Comparison of ENCODE assay signal across 17 cellular contexts in genomic region chr12:65946821-65947220, GRCh38.
DNase-seq lines count a peak whose midpoint lies in the region; ATAC-seq, FAIRE-seq and TF ChIP-seq lines count a peak whose summit lies in the region.
"Had no signal": no experiment of that assay in that cellular context is flagged by ENCODE, and none has a peak within 500 bp of the region (broad histone marks: within the 10 kb centered on the region; RNA-seq: fewer than 3 reads in every experiment).

No MANE protein-coding gene starts in this region.

- no TSS peak for BruUV-seq in MCF 10A (replicated peaks; lab: Mats Ljungman, UMichigan)

- H3K4me1 ChIP-seq in breast epithelium, result no peaks in the 10 kb centered on the region
- peaks cover 42% of the 10 kb centered on the region for H3K4me1 ChIP-seq in adipocyte (ENCODE audit: control insufficient read depth, insufficient read depth, low read length)
- H3K4me1 ChIP-seq in keratinocyte (ENCODE audit: control insufficient read depth, extremely low read depth, insufficient read depth, low read length), result peaks cover 87% of the 10 kb centered on the region
- H3K4me1 ChIP-seq in smooth muscle cell (ENCODE audit: low read depth), result peaks cover 25% of the 10 kb centered on the region
- H3K4me1 ChIP-seq in pancreas, result peaks cover 0 to 5% (median 0%) of the 10 kb centered on the region in 3 donors
- H3K4me1 ChIP-seq: BLaER1 had no signal

- peaks cover 53% of the 10 kb centered on the region for H3F3A ChIP-seq in smooth muscle cell (ENCODE audit: low read depth)

- peaks cover 30% of the 10 kb centered on the region for H3K79me2 ChIP-seq in keratinocyte (ENCODE audit: control insufficient read depth, insufficient read depth, low read length)
- peaks cover 33% of the 10 kb centered on the region for H3K79me2 ChIP-seq in smooth muscle cell (ENCODE audit: low read depth)

- intact Hi-C loops in MCF 10A (cut with micrococcal nuclease) (no loop called here), breast epithelium (cut with DNase I; ENCODE audit: low total_unique reads) (no loop called here), pancreas (cut with DNase I) (no loop called here)

- POLR2A ChIA-PET in MCF 10A (lab: Yijun Ruan, JAX), result interaction anchor here (0.6 to 3.5 kb wide), 9 partner anchors 9 to 1332 kb away, joined by 3 to 12 read pairs (median 4); no protein-coding TSS in a partner anchor
- POLR2A ChIA-PET in activated CD4-positive, alpha-beta T cell treated with anti-CD3 and anti-CD28 coated beads, Interleukin-2, amount 10 ng/mL, durations not matched to agents 7 days and 5 days (lab: Charles Lee), result no interaction called here

- peaks cover 2% of the 10 kb centered on the region for H3K9me1 ChIP-seq in keratinocyte (ENCODE audit: control insufficient read depth, extremely low read depth, insufficient read depth, low read length)

- TF ChIP-seq CTCF in MCF 10A (IDR thresholded peaks at IDR 0.05; ENCODE audit: unreplicated experiment) (no peak), breast epithelium (IDR thresholded peaks at IDR 0.05) (no peak), keratinocyte (optimal IDR thresholded peaks at IDR 0.05 in 1 of 3, IDR thresholded peaks at IDR 0.05 in 1 of 3, conservative IDR thresholded peaks at IDR 0.05 in 1 of 3; ENCODE audit: extremely low read depth in 1 of 3, insufficient read depth in 2 of 3, low read length in 3 of 3) (no peak), smooth muscle cell (IDR thresholded peaks at IDR 0.05; ENCODE audit: borderline replicate concordance, insufficient read depth, poor library complexity, severe bottlenecking) (no peak), pancreas (IDR thresholded peaks at IDR 0.05) (no peak)

- H3K9me3 ChIP-seq in breast epithelium (no peaks in the 10 kb centered on the region), adipocyte (ENCODE audit: control insufficient read depth, low read length) (no peaks in the 10 kb centered on the region), keratinocyte (ENCODE audit: control insufficient read depth, low read depth, low read length) (no peaks in the 10 kb centered on the region), smooth muscle cell (replicated peaks; ENCODE audit: low read depth) (no peaks in the 10 kb centered on the region), pancreas (no peaks in the 10 kb centered on the region)
- H3K9me3 ChIP-seq: BLaER1, HAP-1, SJCRH30 had no signal

- 63% methylated on average over 3 of the region's 3 CpGs for WGBS in smooth muscle cell (ENCODE audit: low lambda C conversion rate)
- 84 to 89% methylated on average over 3 of the region's 3 CpGs for WGBS in pancreas, 2 donors

- no peaks in the 10 kb centered on the region for H3K9me3 Mint-ChIP-seq in MCF 10A (ENCODE audit: unreplicated experiment)
- H3K9me3 Mint-ChIP-seq in activated CD4-positive, alpha-beta T cell treated with anti-CD3 and anti-CD28 coated beads, Interleukin-2, amount 10 ng/mL, durations not matched to agents 7 days and 5 days, result no peaks in the 10 kb centered on the region
- H3K9me3 Mint-ChIP-seq: CD8-positive, alpha-beta T cell had no signal

- no peaks in the 10 kb centered on the region for H3K27me3 Mint-ChIP-seq in MCF 10A (ENCODE audit: insufficient read depth, unreplicated experiment)
- H3K27me3 Mint-ChIP-seq in activated CD4-positive, alpha-beta T cell treated with anti-CD3 and anti-CD28 coated beads, Interleukin-2, amount 10 ng/mL, durations not matched to agents 7 days and 5 days, result peaks cover 6% of the 10 kb centered on the region

- H3K4me3 Mint-ChIP-seq in MCF 10A (ENCODE audit: unreplicated experiment), result no peak overlapping the region
- no peak overlapping the region for H3K4me3 Mint-ChIP-seq in activated CD4-positive, alpha-beta T cell treated with anti-CD3 and anti-CD28 coated beads, Interleukin-2, amount 10 ng/mL, durations not matched to agents 7 days and 5 days
- H3K4me3 Mint-ChIP-seq: CD8-positive, alpha-beta T cell had no signal

- H2AFZ ChIP-seq in keratinocyte (ENCODE audit: control insufficient read depth, low read length), result no peak overlapping the region
- no peak overlapping the region for H2AFZ ChIP-seq in smooth muscle cell (ENCODE audit: low read depth)

- H3K27ac ChIP-seq in breast epithelium (no peak overlapping the region), keratinocyte (ENCODE audit: control insufficient read depth, insufficient read depth, low read length) (peak overlapping the region; percentile 93), smooth muscle cell (ENCODE audit: low read depth) (peak overlapping the region; percentile 96), pancreas (no peak overlapping the region)
- H3K27ac ChIP-seq: BLaER1 had no signal

- H3K36me3 ChIP-seq in breast epithelium, result no peaks in the 10 kb centered on the region
- H3K36me3 ChIP-seq in adipocyte (ENCODE audit: control insufficient read depth, insufficient read depth, low read length, severe bottlenecking), result no peaks in the 10 kb centered on the region
- H3K36me3 ChIP-seq in keratinocyte (ENCODE audit: control insufficient read depth in 2 of 2, extremely low read depth in 1 of 2, insufficient read depth in 2 of 2, low read length in 2 of 2), result peaks cover 0 to 24% of the 10 kb centered on the region in 2 experiments
- no peaks in the 10 kb centered on the region for H3K36me3 ChIP-seq in smooth muscle cell (ENCODE audit: low read depth)
- H3K36me3 ChIP-seq in pancreas, result no peaks in the 10 kb centered on the region
- H3K36me3 ChIP-seq: BLaER1, HAP-1 had no signal

- peak overlapping the region; percentile 96 for H3K27ac Mint-ChIP-seq in MCF 10A (ENCODE audit: low read depth, unreplicated experiment)
- H3K27ac Mint-ChIP-seq in activated CD4-positive, alpha-beta T cell treated with anti-CD3 and anti-CD28 coated beads, Interleukin-2, amount 10 ng/mL, durations not matched to agents 7 days and 5 days, result no peak overlapping the region
- H3K27ac Mint-ChIP-seq: CD8-positive, alpha-beta T cell had no signal

- FAIRE-seq in keratinocyte (lab: Jason Lieb, UNC) (no peak), pancreas (lab: Jason Lieb, UNC) (no peak)

- DNase-seq in MCF 10A (ENCODE audit: unreplicated experiment), result no peak
- no peak for DNase-seq in breast epithelium (ENCODE audit: low spot score in 2 of 2)
- peak; percentile 29 for DNase-seq in adipocyte (ENCODE audit: low read depth)
- DNase-seq in keratinocyte (ENCODE audit: low read depth, low spot score), result no peak
- DNase-seq in smooth muscle cell (lab: John Stamatoyannopoulos, UW; ENCODE audit: unreplicated experiment), result no peak
- DNase-seq in activated gamma-delta T cell treated with Interleukin-2 at 50 U/mL for 16 hours, result no peak
- no peak for DNase-seq in pancreas
- DNase-seq in activated CD4-positive, alpha-beta T cell treated with anti-CD3 and anti-CD28 coated beads, Interleukin-2, amount 10 ng/mL, durations not matched to agents 7 days and 5 days, result no peak
- DNase-seq: 8988T; CD8-positive, alpha-beta T cell; DMS79 treated with DMSO at 0.1 percent for 48 hours; KG1; NCI-H1048; NCI-H510A treated with DMSO at 0.1 percent for 48 hours had no signal

- dilution Hi-C loops in keratinocyte (cut with MboI; ENCODE audit: extremely low pct_ligation_motif_present, low sequenced_read_pairs), result no loop called here

- H3K4me2 ChIP-seq in keratinocyte (ENCODE audit: control insufficient read depth, extremely low read depth, insufficient read depth, low read depth, low read length) (peak overlapping the region; percentile 54), smooth muscle cell (peak overlapping the region; percentile 70)
- H3K4me2 ChIP-seq: BLaER1 had no signal

- H3K9ac ChIP-seq in adipocyte (ENCODE audit: low read length), result no peak overlapping the region
- H3K9ac ChIP-seq in keratinocyte (ENCODE audit: control insufficient read depth, extremely low read depth, insufficient read depth, low read length), result peak overlapping the region; percentile 80
- no peak overlapping the region for H3K9ac ChIP-seq in smooth muscle cell (ENCODE audit: low read depth)
- H3K9ac ChIP-seq: BLaER1 had no signal

- no peak for TF ChIP-seq POLR2A in breast epithelium (IDR thresholded peaks at IDR 0.05)

- H3K4me1 Mint-ChIP-seq in MCF 10A (ENCODE audit: insufficient read depth, unreplicated experiment), result peaks cover 58% of the 10 kb centered on the region
- H3K4me1 Mint-ChIP-seq in activated CD4-positive, alpha-beta T cell treated with anti-CD3 and anti-CD28 coated beads, Interleukin-2, amount 10 ng/mL, durations not matched to agents 7 days and 5 days, result no peaks in the 10 kb centered on the region

- ATAC-seq in pancreas, result no peak
- ATAC-seq: CD8-positive, alpha-beta T cell had no signal

- H3K36me3 Mint-ChIP-seq in MCF 10A (ENCODE audit: insufficient read depth, unreplicated experiment), result peaks cover 21% of the 10 kb centered on the region
- no peaks in the 10 kb centered on the region for H3K36me3 Mint-ChIP-seq in activated CD4-positive, alpha-beta T cell treated with anti-CD3 and anti-CD28 coated beads, Interleukin-2, amount 10 ng/mL, durations not matched to agents 7 days and 5 days (ENCODE audit: low read depth)
- H3K36me3 Mint-ChIP-seq: CD8-positive, alpha-beta T cell had no signal

- H3K27me3 ChIP-seq in breast epithelium, result no peaks in the 10 kb centered on the region
- no peaks in the 10 kb centered on the region for H3K27me3 ChIP-seq in adipocyte (replicated peaks; ENCODE audit: control insufficient read depth, insufficient read depth, low read length)
- no peaks in the 10 kb centered on the region for H3K27me3 ChIP-seq in keratinocyte (ENCODE audit: control insufficient read depth, extremely low read depth, insufficient read depth, low read length)
- no peaks in the 10 kb centered on the region for H3K27me3 ChIP-seq in smooth muscle cell (ENCODE audit: low read depth)
- no peaks in the 10 kb centered on the region for H3K27me3 ChIP-seq in pancreas
- H3K27me3 ChIP-seq: BLaER1, SJCRH30 had no signal

- H3K4me3 ChIP-seq in breast epithelium, result no peak overlapping the region
- no peak overlapping the region for H3K4me3 ChIP-seq in adipocyte (ENCODE audit: low read length)
- no peak overlapping the region for H3K4me3 ChIP-seq in keratinocyte (ENCODE audit: control insufficient read depth in 2 of 3, extremely low read depth in 1 of 3, insufficient read depth in 2 of 3, low read depth in 1 of 3, low read length in 3 of 3)
- no peak overlapping the region for H3K4me3 ChIP-seq in smooth muscle cell
- H3K4me3 ChIP-seq in pancreas, result no peak overlapping the region
- H3K4me3 ChIP-seq: BLaER1, HAP-1, SJCRH30 had no signal

- CTCF ChIA-PET in MCF 10A (lab: Yijun Ruan, JAX), result interaction anchor here (0.5 to 1.2 kb wide), 7 partner anchors 10 to 1341 kb away, joined by 3 to 6 read pairs (median 4); no protein-coding TSS in a partner anchor
- CTCF ChIA-PET in activated CD4-positive, alpha-beta T cell treated with anti-CD3 and anti-CD28 coated beads, Interleukin-2, amount 10 ng/mL, durations not matched to agents 7 days and 5 days (lab: Charles Lee), result interaction anchor here (2.2 kb wide), 1 partner anchor 13 kb away, joined by 9 read pairs; no protein-coding TSS in a partner anchor

- H4K20me1 ChIP-seq in keratinocyte (ENCODE audit: control insufficient read depth, extremely low read depth, insufficient read depth, low read length), result peaks cover 4% of the 10 kb centered on the region
- no peaks in the 10 kb centered on the region for H4K20me1 ChIP-seq in smooth muscle cell (ENCODE audit: low read depth)
- H4K20me1 ChIP-seq: BLaER1 had no signal

Comparison
In these comparisons a context has a peak if more than half of its experiments do, and no peak if none do; other contexts are left out.
1. H3K27ac ChIP-seq: peak in keratinocyte (single experiment) and smooth muscle cell (single experiment); none in breast epithelium (0 of 2) and pancreas (0 of 4).